Comparison of ENCODE assay signal across 6 cellular contexts in genomic region chr19:1237027-1237659, GRCh38. TPM values are rescaled to one million over a fixed set of nuclear protein-coding genes. Genes with fewer than 3 reads are reported as not detected.
DNase-seq lines count a peak whose midpoint lies in the region; ATAC-seq and TF ChIP-seq lines count a peak whose summit lies in the region.

No MANE protein-coding gene starts in this region.

- peak overlapping the region; percentile 54 for H3K27ac ChIP-seq in C4-2B
- no peak overlapping the region for H3K27ac ChIP-seq in WERI-Rb-1
- H3K27ac ChIP-seq in lung (ENCODE audit: low read depth in 1 of 2, low read length in 1 of 2): no peak overlapping the region

- H3K9me3 ChIP-seq in WERI-Rb-1 (ENCODE audit: severe bottlenecking): no peaks in the 10 kb centered on the region
- no peaks in the 10 kb centered on the region for H3K9me3 ChIP-seq in lung (ENCODE audit: control insufficient read depth in 2 of 2, insufficient read depth in 1 of 2, low read length in 1 of 2)
- no peaks in the 10 kb centered on the region for H3K9me3 ChIP-seq in mucosa of descending colon

- peaks cover 10% of the 10 kb centered on the region for H3K36me3 ChIP-seq in WERI-Rb-1
- no peaks in the 10 kb centered on the region for H3K36me3 ChIP-seq in lung (ENCODE audit: control insufficient read depth in 2 of 2, insufficient read depth in 2 of 2, low read length in 2 of 2)
- no peaks in the 10 kb centered on the region for H3K36me3 ChIP-seq in mucosa of descending colon (ENCODE audit: low read depth)

- no peaks in the 10 kb centered on the region for H3K27me3 ChIP-seq in WERI-Rb-1 (ENCODE audit: insufficient read depth, low read depth, severe bottlenecking)
- H3K27me3 ChIP-seq in lung (ENCODE audit: control insufficient read depth, insufficient read depth): no peaks in the 10 kb centered on the region

- intact Hi-C loops in mucosa of descending colon (cut with DNase I, micrococcal nuclease): no loop called here

- H3K4me3 ChIP-seq in WERI-Rb-1 (ENCODE audit: low read depth, low read length): peak overlapping the region; percentile 80
- H3K4me3 ChIP-seq in lung: peak overlapping the region; percentile 29
- H3K4me3 ChIP-seq in mucosa of descending colon: no peak overlapping the region

- TF ChIP-seq CTCF in C4-2B (conservative IDR thresholded peaks at IDR 0.05) (no peak), WERI-Rb-1 (IDR thresholded peaks at IDR 0.05; ENCODE audit: low read depth, low read length) (no peak), lung (IDR thresholded peaks at IDR 0.05; ENCODE audit: control extremely low read depth, extremely low read depth) (no peak), mucosa of descending colon (IDR thresholded peaks at IDR 0.05) (no peak)

- H3K4me1 ChIP-seq in lung (ENCODE audit: control insufficient read depth in 2 of 2, insufficient read depth in 2 of 2, low read length in 2 of 2) (peaks cover 0 to 30% of the 10 kb centered on the region in 2 donors), mucosa of descending colon (ENCODE audit: low read depth) (peaks cover 39% of the 10 kb centered on the region)

- DNase-seq in WERI-Rb-1 (no peak), lung (ENCODE audit: low spot score) (no peak), mucosa of descending colon (no peak), NCI-H774 (lab: John Stamatoyannopoulos, UW) (no peak)
- no peak for DNase-seq in stimulated activated CD4-positive, alpha-beta T cell treated with anti-CD3 and anti-CD28 coated beads, Interleukin-12 subunit alpha, Interleukin-12 subunit beta, amount 100 ng/mL, for 4 hours

- WGBS in lung, 2 donors: 1 to 2% methylated on average over 32 to 60 of the region's 60 CpGs

- ATAC-seq in lung (ENCODE audit: insufficient read depth, low FRiP score) (no peak), mucosa of descending colon (no peak)

RNA-seq across cellular contexts. Expression of gene CBARP, which starts 0.7 kb away (rescaled TPM):
- under 1 TPM; 0.23 to 0.83 TPM for total RNA-seq in lung
- under 1 TPM; 0.41 to 0.77 TPM for polyA plus RNA-seq in lung
- total RNA-seq in mucosa of descending colon: 1 to 10 TPM in 1 of 3 donors, under 1 TPM in 2; 0.29 to 1.2 (median 0.39) TPM

RNA-seq across cellular contexts. Expression of gene ATP5F1D, which starts 4.4 kb away (rescaled TPM):
- total RNA-seq in lung (100 to 1,000 TPM in 1 of 2 donors, 10 to 100 TPM in 1; 27.1 to 217 TPM), mucosa of descending colon (100 to 1,000 TPM; 302 to 391 (median 378) TPM)
- 100 to 1,000 TPM; 157 to 266 TPM for polyA plus RNA-seq in lung

RNA-seq across cellular contexts. Expression of gene MIDN, which starts 11.2 kb away (rescaled TPM):
- total RNA-seq in lung (100 to 1,000 TPM in 1 of 2 donors, 10 to 100 TPM in 1; 39.7 to 185 TPM), mucosa of descending colon (100 to 1,000 TPM; 136 to 251 (median 213) TPM)
- 10 to 100 TPM; 49.3 to 68.0 TPM for polyA plus RNA-seq in lung

RNA-seq across cellular contexts. Expression of gene STK11, which starts 31.6 kb away (rescaled TPM):
- 10 to 100 TPM; 51.0 to 58.3 TPM for total RNA-seq in lung
- polyA plus RNA-seq in lung: 10 to 100 TPM; 43.1 to 59.8 TPM
- total RNA-seq in mucosa of descending colon: 10 to 100 TPM; 69.6 to 86.6 (median 76.3) TPM

RNA-seq across cellular contexts. Expression of gene CIRBP, which starts 32.0 kb away (rescaled TPM):
- 100 to 1,000 TPM; 435 to 443 TPM for total RNA-seq in lung
- polyA plus RNA-seq in lung: 100 to 1,000 TPM; 313 to 488 TPM
- total RNA-seq in mucosa of descending colon: 100 to 1,000 TPM; 281 to 507 (median 300) TPM
